Comparison of ENCODE assay signal across 28 cellular contexts in the genomic region with DNA sequence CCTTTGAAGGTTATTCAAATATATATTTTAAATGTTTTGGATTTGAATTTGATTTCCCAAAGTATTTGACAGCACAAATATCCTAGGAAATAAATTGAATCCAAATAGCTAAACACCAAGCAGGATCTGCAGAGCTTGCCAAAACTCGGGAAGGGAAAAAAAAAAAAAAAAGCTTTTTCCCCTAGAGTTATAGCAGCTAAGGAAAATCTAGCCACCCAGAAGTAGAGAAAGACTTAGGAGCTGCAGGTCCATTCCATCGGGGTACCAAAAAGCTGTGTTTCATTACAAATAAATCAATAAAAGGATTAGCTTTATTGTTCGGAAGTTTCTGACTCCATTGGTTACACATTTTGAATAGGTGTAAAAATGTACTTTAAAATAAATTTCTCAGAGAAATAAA. TPM values are rescaled to one million over a fixed set of nuclear protein-coding genes. Genes with fewer than 3 reads are reported as not detected.
"Had no signal": no experiment of that assay in that cellular context is flagged by ENCODE, and none has a peak within 500 bp of the region (broad histone marks: within the 10 kb centered on the region; RNA-seq: fewer than 3 reads in every experiment).

No MANE protein-coding gene starts in this region.

- H3K4me3 ChIP-seq: stomach, suprapubic skin, testis, thoracic aorta, thyroid gland, tibial artery, tibial nerve, transverse colon, upper lobe of left lung, upper lobe of right lung, uterus, vagina had no signal

- H3K4me1 ChIP-seq: stomach, suprapubic skin, testis, thyroid gland, tibial artery, tibial nerve, transverse colon, upper lobe of left lung, upper lobe of right lung, uterus, vagina had no signal

- H3K36me3 ChIP-seq: stomach, suprapubic skin, thoracic aorta, thyroid gland, tibial artery, tibial nerve, transverse colon, upper lobe of left lung, upper lobe of right lung, uterus, vagina had no signal

- FAIRE-seq: urothelium cell line had no signal

- ATAC-seq: stimulated activated effector memory CD8-positive, alpha-beta T cell treated with anti-CD3 and anti-CD28 coated beads, Interleukin-12 subunit alpha, Interleukin-12 subunit beta, amount 100 ng/mL, for 72 hours; stimulated activated memory B cell treated with anti-CD40 and anti-IgM and Interleukin-4, amounts not matched to agents 10 μg/mL and 1 μg/mL and 100 μg/mL, for 72 hours; stimulated activated naive B cell treated with anti-CD40 and anti-IgM and Interleukin-4, amounts not matched to agents 10 μg/mL and 1 μg/mL and 100 μg/mL, for 72 hours; stimulated activated naive CD8-positive, alpha-beta T cell treated with anti-CD3 and anti-CD28 coated beads, Interleukin-15, amount 100 ng/mL, for 72 hours; stimulated activated naive CD8-positive, alpha-beta T cell treated with anti-CD3 and anti-CD28 coated beads, Interleukin-15, Interleukin-2, amounts not matched to agents 100 U/mL and 50 U/mL, for 24 hours; upper lobe of right lung had no signal

- H3K27ac ChIP-seq: stomach, suprapubic skin, testis, thoracic aorta, thyroid gland, tibial artery, tibial nerve, transverse colon, upper lobe of left lung, upper lobe of right lung, uterus, vagina had no signal

- H3K27me3 ChIP-seq: stomach, testis, thyroid gland, tibial artery, tibial nerve, upper lobe of left lung, uterus, vagina had no signal

- DNase-seq: stimulated activated CD4-positive, alpha-beta T cell treated with anti-CD3 and anti-CD28 coated beads, Interleukin-2, amount 100 ng/mL, for 48 hours; stimulated activated CD4-positive, alpha-beta T cell treated with anti-CD3 and anti-CD28 coated beads, Interleukin-4, amount 100 ng/mL, for 1 hour; stimulated activated CD4-positive, alpha-beta T cell treated with anti-CD3 and anti-CD28 coated beads, Interleukin-4, amount 100 ng/mL, for 24 hours; stimulated activated CD4-positive, alpha-beta T cell treated with anti-CD3 and anti-CD28 coated beads, Interleukin-4, amount 100 ng/mL, for 4 hours; stimulated activated CD8-positive, alpha-beta memory T cell treated with anti-CD3 and anti-CD28 coated beads, Interleukin-4, amount 100 ng/mL, for 48 hours; stimulated activated naive B cell treated with anti-CD40 and anti-IgM and Interleukin-4, amounts not matched to agents 10 μg/mL and 1 μg/mL and 100 μg/mL, for 72 hours; stimulated activated naive CD4-positive, alpha-beta T cell; stimulated activated naive CD4-positive, alpha-beta T cell treated with Interleukin-2 at 50 U/mL for 16 hours; stimulated activated naive CD8-positive, alpha-beta T cell treated with anti-CD3 and anti-CD28 coated beads, Interleukin-15, amount 100 ng/mL, for 72 hours; stimulated activated naive CD8-positive, alpha-beta T cell treated with anti-CD3 and anti-CD28 coated beads, Interleukin-15, Interleukin-2, amounts not matched to agents 100 U/mL and 50 U/mL, for 24 hours; stomach; substantia nigra; testis; thyroid gland; tibial artery; transverse colon; trophoblast cell; upper lobe of left lung; upper lobe of right lung; uterus had no signal

- H3K9me3 ChIP-seq: stomach, suprapubic skin, testis, thoracic aorta, thyroid gland, tibial artery, tibial nerve, transverse colon, upper lobe of left lung, upper lobe of right lung, uterus, vagina had no signal

RNA-seq across cellular contexts. Expression of gene HSF5, which starts 19.3 kb away (rescaled TPM):
- total RNA-seq: subcutaneous adipose tissue, suprapubic skin had no signal
- polyA plus RNA-seq: stomach had no signal

RNA-seq across cellular contexts. Expression of gene RNF43, which starts 51.6 kb away (rescaled TPM):
- total RNA-seq: subcutaneous adipose tissue had no signal
